Comparison of ENCODE assay signal across 12 cellular contexts in the genomic region with DNA sequence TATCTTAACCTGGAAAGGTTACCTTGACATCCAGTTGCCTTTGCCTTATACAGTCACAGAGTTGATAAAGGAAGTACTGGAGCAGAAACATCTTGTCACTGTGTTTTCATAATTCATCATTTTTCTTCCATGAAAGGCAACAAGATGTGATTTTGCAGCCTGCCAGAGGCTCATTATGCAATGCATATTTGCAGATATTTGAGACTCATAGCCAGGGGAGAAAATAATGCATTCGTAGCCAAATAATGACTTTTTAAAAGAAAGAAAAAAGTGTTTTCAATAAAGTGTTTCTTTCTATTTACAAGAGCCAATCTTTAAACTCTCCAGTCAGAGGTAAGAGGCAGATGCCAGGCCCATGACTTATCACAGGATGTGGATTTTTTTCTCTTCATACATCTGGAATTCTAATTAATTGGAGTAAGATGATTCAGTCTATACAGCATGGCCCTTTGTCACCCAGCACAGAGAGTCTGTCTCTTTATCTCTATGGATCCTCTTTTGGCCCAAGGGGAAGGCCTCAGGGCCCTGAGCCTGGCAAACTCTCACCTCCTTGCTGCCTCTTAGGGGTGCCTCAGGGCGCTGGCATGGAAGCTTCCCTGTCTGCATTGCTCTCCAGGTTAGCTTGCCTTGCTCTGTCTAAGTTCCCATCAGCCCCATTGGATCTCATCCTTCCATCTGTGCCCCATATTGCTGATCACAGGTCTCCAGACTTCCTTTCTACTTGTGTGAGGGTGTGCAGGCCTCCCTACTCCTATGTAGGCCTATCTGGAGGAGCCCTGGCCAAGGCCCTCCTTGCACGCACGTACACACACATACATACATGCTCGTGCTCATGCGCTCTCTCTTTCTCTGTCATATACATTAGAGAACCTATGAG.
DNase-seq lines count a peak whose midpoint lies in the region; ATAC-seq and TF ChIP-seq lines count a peak whose summit lies in the region.
"Had no signal": no experiment of that assay in that cellular context is flagged by ENCODE, and none has a peak within 500 bp of the region (broad histone marks: within the 10 kb centered on the region; RNA-seq: fewer than 3 reads in every experiment).

No MANE protein-coding gene starts in this region.

- H4K20me1 ChIP-seq in SK-N-SH (ENCODE audit: insufficient read depth) = no peaks in the 10 kb centered on the region

- peaks cover 13 to 24% of the 10 kb centered on the region in 2 experiments for H3K4me1 ChIP-seq in SK-N-SH (ENCODE audit: control insufficient read depth in 1 of 2, insufficient read depth in 2 of 2, low read depth in 1 of 2, low read length in 1 of 2)
- no peaks in the 10 kb centered on the region for H3K4me1 ChIP-seq in psoas muscle

- H3K4me3 ChIP-seq in SK-N-SH (ENCODE audit: low read depth in 2 of 2, low read length in 1 of 2) (no peak overlapping the region), psoas muscle (no peak overlapping the region)
- H3K4me3 ChIP-seq: ovary had no signal

- POLR2A ChIA-PET in SK-N-SH (lab: Yijun Ruan, JAX) = no interaction called here

- H3K27me3 ChIP-seq in SK-N-SH (ENCODE audit: insufficient read depth) = no peaks in the 10 kb centered on the region
- no peaks in the 10 kb centered on the region for H3K27me3 ChIP-seq in psoas muscle (ENCODE audit: insufficient read depth in 3 of 3, low read length in 2 of 3)
- H3K27me3 ChIP-seq: ovary had no signal

- intact Hi-C loops in psoas muscle (cut with DNase I) = no loop called here

- H3K9me2 ChIP-seq in SK-N-SH = no peaks in the 10 kb centered on the region

- TF ChIP-seq RAD21 in SK-N-SH (IDR thresholded peaks at IDR 0.05; ENCODE audit: low read length) = no peak

- CTCF ChIA-PET in SK-N-SH (lab: Yijun Ruan, JAX) = no interaction called here

- 81% methylated on average over 6 of the region's 6 CpGs for WGBS in SK-N-SH (ENCODE audit: low lambda C conversion rate)
- WGBS in psoas muscle, 3 donors = 86 to 94% (median 94%) methylated on average over 6 of the region's 6 CpGs

- ATAC-seq in psoas muscle = peak in 1 of 4 donors; percentile 40
- ATAC-seq: CD8-positive, alpha-beta T cell; T-helper 17 cell had no signal

- H3K9me3 ChIP-seq in SK-N-SH (no peaks in the 10 kb centered on the region), psoas muscle (no peaks in the 10 kb centered on the region)
- H3K9me3 ChIP-seq: ovary had no signal

- DNase-seq in COLO829 (ENCODE audit: low spot score) (peak; percentile 85), SK-N-SH (peak; percentile 45), fibroblast of peridontal ligament (ENCODE audit: extremely low read depth) (peak; percentile 76), psoas muscle (no peak), retina (no peak), NCI-H446 treated with DMSO at 0.1 percent for 48 hours (lab: John Stamatoyannopoulos, UW) (no peak), HuH-7 (ENCODE audit: low spot score) (no peak), islet precursor cell (no peak)
- DNase-seq: CD8-positive, alpha-beta T cell; Kasumi-1; T-helper 17 cell had no signal

- peak overlapping the region; percentile 24 for H2AFZ ChIP-seq in SK-N-SH (ENCODE audit: low read depth)

- H3K4me2 ChIP-seq in SK-N-SH = peak overlapping the region; percentile 23; the same call in 1 of the 2 replicates

- TF ChIP-seq EP300 in SK-N-SH (IDR thresholded peaks at IDR 0.05; ENCODE audit: borderline replicate concordance in 1 of 2, low read depth in 1 of 2, low read length in 1 of 2) = peak; percentile 62 to 68; a peak in 2 of 4 replicates

- H3K27ac ChIP-seq in SK-N-SH (ENCODE audit: low read depth in 2 of 2, low read length in 1 of 2) = peak overlapping the region; percentile 69 to 81
- peak overlapping the region; percentile 30 for H3K27ac ChIP-seq in psoas muscle

- H3K36me3 ChIP-seq in SK-N-SH (replicated peaks in 1 of 2; ENCODE audit: control insufficient read depth in 1 of 2, insufficient read depth in 2 of 2, low read length in 1 of 2) = no peaks in the 10 kb centered on the region
- peaks cover 0 to 3% of the 10 kb centered on the region in 2 donors for H3K36me3 ChIP-seq in psoas muscle (ENCODE audit: insufficient read depth in 1 of 2, low read depth in 1 of 2)
- H3K36me3 ChIP-seq: ovary had no signal

- H3F3A ChIP-seq in SK-N-SH (replicated peaks; ENCODE audit: insufficient read depth) = peaks cover 16% of the 10 kb centered on the region

- no peak overlapping the region; the same call in 1 of the 2 replicates for H3K9ac ChIP-seq in SK-N-SH

- TF ChIP-seq CTCF in SK-N-SH (IDR thresholded peaks at IDR 0.05) (no peak), psoas muscle (IDR thresholded peaks at IDR 0.05) (no peak)

- H3K79me2 ChIP-seq in SK-N-SH (ENCODE audit: insufficient read depth) = no peaks in the 10 kb centered on the region

TF ChIP-seq in SK-N-SH, 30 proteins besides CTCF, POLR2A, EP300 and RAD21 (continues in another document):
- TF ChIP-seq, protein P1, sequence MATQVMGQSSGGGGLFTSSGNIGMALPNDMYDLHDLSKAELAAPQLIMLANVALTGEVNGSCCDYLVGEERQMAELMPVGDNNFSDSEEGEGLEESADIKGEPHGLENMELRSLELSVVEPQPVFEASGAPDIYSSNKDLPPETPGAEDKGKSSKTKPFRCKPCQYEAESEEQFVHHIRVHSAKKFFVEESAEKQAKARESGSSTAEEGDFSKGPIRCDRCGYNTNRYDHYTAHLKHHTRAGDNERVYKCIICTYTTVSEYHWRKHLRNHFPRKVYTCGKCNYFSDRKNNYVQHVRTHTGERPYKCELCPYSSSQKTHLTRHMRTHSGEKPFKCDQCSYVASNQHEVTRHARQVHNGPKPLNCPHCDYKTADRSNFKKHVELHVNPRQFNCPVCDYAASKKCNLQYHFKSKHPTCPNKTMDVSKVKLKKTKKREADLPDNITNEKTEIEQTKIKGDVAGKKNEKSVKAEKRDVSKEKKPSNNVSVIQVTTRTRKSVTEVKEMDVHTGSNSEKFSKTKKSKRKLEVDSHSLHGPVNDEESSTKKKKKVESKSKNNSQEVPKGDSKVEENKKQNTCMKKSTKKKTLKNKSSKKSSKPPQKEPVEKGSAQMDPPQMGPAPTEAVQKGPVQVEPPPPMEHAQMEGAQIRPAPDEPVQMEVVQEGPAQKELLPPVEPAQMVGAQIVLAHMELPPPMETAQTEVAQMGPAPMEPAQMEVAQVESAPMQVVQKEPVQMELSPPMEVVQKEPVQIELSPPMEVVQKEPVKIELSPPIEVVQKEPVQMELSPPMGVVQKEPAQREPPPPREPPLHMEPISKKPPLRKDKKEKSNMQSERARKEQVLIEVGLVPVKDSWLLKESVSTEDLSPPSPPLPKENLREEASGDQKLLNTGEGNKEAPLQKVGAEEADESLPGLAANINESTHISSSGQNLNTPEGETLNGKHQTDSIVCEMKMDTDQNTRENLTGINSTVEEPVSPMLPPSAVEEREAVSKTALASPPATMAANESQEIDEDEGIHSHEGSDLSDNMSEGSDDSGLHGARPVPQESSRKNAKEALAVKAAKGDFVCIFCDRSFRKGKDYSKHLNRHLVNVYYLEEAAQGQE (IDR thresholded peaks at IDR 0.05; ENCODE audit: low read depth, low read length) = no peak
- TF ChIP-seq, protein P2, sequence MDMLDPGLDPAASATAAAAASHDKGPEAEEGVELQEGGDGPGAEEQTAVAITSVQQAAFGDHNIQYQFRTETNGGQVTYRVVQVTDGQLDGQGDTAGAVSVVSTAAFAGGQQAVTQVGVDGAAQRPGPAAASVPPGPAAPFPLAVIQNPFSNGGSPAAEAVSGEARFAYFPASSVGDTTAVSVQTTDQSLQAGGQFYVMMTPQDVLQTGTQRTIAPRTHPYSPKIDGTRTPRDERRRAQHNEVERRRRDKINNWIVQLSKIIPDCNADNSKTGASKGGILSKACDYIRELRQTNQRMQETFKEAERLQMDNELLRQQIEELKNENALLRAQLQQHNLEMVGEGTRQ (IDR thresholded peaks at IDR 0.05; ENCODE audit: borderline replicate concordance, low read depth, low read length) = no peak
- TF ChIP-seq FOSL2 (IDR thresholded peaks at IDR 0.05; ENCODE audit: borderline replicate concordance, low read depth) (peak; percentile 56), TEAD4 (IDR thresholded peaks at IDR 0.05; ENCODE audit: borderline replicate concordance, insufficient read depth) (no peak), TAF1 (IDR thresholded peaks at IDR 0.05; ENCODE audit: borderline replicate concordance, low read depth, low read length) (no peak), GATA2 (CRISPR knock-in tag; IDR thresholded peaks at IDR 0.05) (no peak), RFX5 (IDR thresholded peaks at IDR 0.05; ENCODE audit: low read length) (no peak), TCF12 (IDR thresholded peaks at IDR 0.05) (peak; percentile 76), JUND (IDR thresholded peaks at IDR 0.05) (peak; percentile 48; the same call in 1 of the 2 replicates), FOXJ3 (CRISPR knock-in tag; IDR thresholded peaks at IDR 0.05) (no peak), ELF1 (IDR thresholded peaks at IDR 0.05) (no peak)
- TF ChIP-seq, protein P3, sequence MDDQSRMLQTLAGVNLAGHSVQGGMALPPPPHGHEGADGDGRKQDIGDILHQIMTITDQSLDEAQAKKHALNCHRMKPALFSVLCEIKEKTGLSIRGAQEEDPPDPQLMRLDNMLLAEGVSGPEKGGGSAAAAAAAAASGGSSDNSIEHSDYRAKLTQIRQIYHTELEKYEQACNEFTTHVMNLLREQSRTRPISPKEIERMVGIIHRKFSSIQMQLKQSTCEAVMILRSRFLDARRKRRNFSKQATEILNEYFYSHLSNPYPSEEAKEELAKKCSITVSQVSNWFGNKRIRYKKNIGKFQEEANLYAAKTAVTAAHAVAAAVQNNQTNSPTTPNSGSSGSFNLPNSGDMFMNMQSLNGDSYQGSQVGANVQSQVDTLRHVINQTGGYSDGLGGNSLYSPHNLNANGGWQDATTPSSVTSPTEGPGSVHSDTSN (IDR thresholded peaks at IDR 0.05) = peak; percentile 40; the same call in 1 of the 2 replicates
- TF ChIP-seq, protein P4, sequence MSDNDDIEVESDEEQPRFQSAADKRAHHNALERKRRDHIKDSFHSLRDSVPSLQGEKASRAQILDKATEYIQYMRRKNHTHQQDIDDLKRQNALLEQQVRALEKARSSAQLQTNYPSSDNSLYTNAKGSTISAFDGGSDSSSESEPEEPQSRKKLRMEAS (IDR thresholded peaks at IDR 0.05; ENCODE audit: low read depth) = no peak

Comparison
In these comparisons a context has a peak if more than half of its experiments do, and no peak if none do; other contexts are left out.
1. DNase-seq: peak in COLO829 (single experiment), SK-N-SH (single experiment) and fibroblast of peridontal ligament (single experiment); none in psoas muscle (0 of 2), retina (single experiment), NCI-H446 treated with DMSO at 0.1 percent for 48 hours (single experiment), HuH-7 (single experiment) and islet precursor cell (single experiment).